ENCODE assay signal across 1 cellular context in genomic region chr1:183470961-183471747, GRCh38.
TF ChIP-seq lines count a peak whose summit lies in the region.

No MANE protein-coding gene starts in this region.

TF ChIP-seq in HepG2, 621 proteins besides CTCF, POLR2A, EP300 and RAD21 (continued from another document and continues in another):
- TF ChIP-seq, protein P1, sequence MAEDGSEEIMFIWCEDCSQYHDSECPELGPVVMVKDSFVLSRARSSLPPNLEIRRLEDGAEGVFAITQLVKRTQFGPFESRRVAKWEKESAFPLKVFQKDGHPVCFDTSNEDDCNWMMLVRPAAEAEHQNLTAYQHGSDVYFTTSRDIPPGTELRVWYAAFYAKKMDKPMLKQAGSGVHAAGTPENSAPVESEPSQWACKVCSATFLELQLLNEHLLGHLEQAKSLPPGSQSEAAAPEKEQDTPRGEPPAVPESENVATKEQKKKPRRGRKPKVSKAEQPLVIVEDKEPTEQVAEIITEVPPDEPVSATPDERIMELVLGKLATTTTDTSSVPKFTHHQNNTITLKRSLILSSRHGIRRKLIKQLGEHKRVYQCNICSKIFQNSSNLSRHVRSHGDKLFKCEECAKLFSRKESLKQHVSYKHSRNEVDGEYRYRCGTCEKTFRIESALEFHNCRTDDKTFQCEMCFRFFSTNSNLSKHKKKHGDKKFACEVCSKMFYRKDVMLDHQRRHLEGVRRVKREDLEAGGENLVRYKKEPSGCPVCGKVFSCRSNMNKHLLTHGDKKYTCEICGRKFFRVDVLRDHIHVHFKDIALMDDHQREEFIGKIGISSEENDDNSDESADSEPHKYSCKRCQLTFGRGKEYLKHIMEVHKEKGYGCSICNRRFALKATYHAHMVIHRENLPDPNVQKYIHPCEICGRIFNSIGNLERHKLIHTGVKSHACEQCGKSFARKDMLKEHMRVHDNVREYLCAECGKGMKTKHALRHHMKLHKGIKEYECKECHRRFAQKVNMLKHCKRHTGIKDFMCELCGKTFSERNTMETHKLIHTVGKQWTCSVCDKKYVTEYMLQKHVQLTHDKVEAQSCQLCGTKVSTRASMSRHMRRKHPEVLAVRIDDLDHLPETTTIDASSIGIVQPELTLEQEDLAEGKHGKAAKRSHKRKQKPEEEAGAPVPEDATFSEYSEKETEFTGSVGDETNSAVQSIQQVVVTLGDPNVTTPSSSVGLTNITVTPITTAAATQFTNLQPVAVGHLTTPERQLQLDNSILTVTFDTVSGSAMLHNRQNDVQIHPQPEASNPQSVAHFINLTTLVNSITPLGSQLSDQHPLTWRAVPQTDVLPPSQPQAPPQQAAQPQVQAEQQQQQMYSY (CRISPR knock-in tag; IDR thresholded peaks at IDR 0.05) = no peak
- TF ChIP-seq, protein P2, sequence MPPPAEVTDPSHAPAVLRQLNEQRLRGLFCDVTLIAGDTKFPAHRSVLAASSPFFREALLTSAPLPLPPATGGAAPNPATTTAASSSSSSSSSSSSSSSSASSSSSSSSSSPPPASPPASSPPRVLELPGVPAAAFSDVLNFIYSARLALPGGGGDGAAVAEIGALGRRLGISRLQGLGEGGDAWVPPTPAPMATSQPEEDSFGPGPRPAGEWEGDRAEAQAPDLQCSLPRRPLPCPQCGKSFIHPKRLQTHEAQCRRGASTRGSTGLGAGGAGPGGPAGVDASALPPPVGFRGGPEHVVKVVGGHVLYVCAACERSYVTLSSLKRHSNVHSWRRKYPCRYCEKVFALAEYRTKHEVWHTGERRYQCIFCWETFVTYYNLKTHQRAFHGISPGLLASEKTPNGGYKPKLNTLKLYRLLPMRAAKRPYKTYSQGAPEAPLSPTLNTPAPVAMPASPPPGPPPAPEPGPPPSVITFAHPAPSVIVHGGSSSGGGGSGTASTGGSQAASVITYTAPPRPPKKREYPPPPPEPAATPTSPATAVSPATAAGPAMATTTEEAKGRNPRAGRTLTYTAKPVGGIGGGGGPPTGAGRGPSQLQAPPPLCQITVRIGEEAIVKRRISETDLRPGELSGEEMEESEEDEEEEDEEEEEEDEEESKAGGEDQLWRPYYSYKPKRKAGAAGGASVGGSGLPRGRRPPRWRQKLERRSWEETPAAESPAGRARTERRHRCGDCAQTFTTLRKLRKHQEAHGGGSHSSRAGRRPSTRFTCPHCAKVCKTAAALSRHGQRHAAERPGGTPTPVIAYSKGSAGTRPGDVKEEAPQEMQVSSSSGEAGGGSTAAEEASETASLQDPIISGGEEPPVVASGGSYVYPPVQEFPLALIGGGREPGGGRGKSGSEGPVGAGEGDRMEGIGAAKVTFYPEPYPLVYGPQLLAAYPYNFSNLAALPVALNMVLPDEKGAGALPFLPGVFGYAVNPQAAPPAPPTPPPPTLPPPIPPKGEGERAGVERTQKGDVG (CRISPR knock-in tag; IDR thresholded peaks at IDR 0.05; ENCODE audit: borderline replicate concordance) = peak; percentile 78; the same call in 1 of the 2 replicates
- TF ChIP-seq ZFP37 (CRISPR knock-in tag; IDR thresholded peaks at IDR 0.05; ENCODE audit: borderline replicate concordance) (no peak), ZFP36L1 (CRISPR knock-in tag; IDR thresholded peaks at IDR 0.05) (peak; percentile 86; the same call in 1 of the 2 replicates), TBP (CRISPR knock-in tag; IDR thresholded peaks at IDR 0.05) (no peak), SRF (IDR thresholded peaks at IDR 0.05; ENCODE audit: low read depth, low read length) (no peak), ZNF672 (CRISPR knock-in tag; IDR thresholded peaks at IDR 0.05) (no peak), ZNF230 (CRISPR knock-in tag; IDR thresholded peaks at IDR 0.05) (no peak), ARNTL (CRISPR knock-in tag; IDR thresholded peaks at IDR 0.05) (peak; percentile 57; the same call in 1 of the 2 replicates), HMG20B (CRISPR knock-in tag; conservative IDR thresholded peaks at IDR 0.05) (no peak), ZNF883 (CRISPR knock-in tag; IDR thresholded peaks at IDR 0.05; ENCODE audit: not compliant biosample characterization) (peak; percentile 50), EED (CRISPR knock-in tag; IDR thresholded peaks at IDR 0.05) (0 out of 2 replicates have a peak, but pooled peaks have one; percentile 39), HNRNPH1 (optimal IDR thresholded peaks at IDR 0.05; ENCODE audit: low read depth, low read length) (no peak), ZFP90 (CRISPR knock-in tag; IDR thresholded peaks at IDR 0.05; ENCODE audit: borderline replicate concordance) (no peak), MAZ (IDR thresholded peaks at IDR 0.05; ENCODE audit: borderline replicate concordance, low read depth, low read length) (no peak), MAZ (CRISPR knock-in tag; IDR thresholded peaks at IDR 0.05; ENCODE audit: low read depth) (no peak; the same call in 1 of the 2 replicates), HNRNPK (IDR thresholded peaks at IDR 0.05; ENCODE audit: low read depth, low read length, poor library complexity, severe bottlenecking) (no peak), ATF7 (IDR thresholded peaks at IDR 0.05) (no peak), ATF7 (CRISPR knock-in tag; IDR thresholded peaks at IDR 0.05) (no peak; the same call in 1 of the 2 replicates), ZNF737 (CRISPR knock-in tag; IDR thresholded peaks at IDR 0.05; ENCODE audit: borderline replicate concordance) (0 out of 2 replicates have a peak, but pooled peaks have one; percentile 24), BORCS8-MEF2B (CRISPR knock-in tag; IDR thresholded peaks at IDR 0.05) (peak; percentile 72), CCAR2 (optimal IDR thresholded peaks at IDR 0.05; ENCODE audit: low read depth, low read length) (no peak), ZNF772 (CRISPR knock-in tag; IDR thresholded peaks at IDR 0.05) (no peak), SP5 (CRISPR knock-in tag; IDR thresholded peaks at IDR 0.05; ENCODE audit: borderline replicate concordance, low read depth) (peak; percentile 8; the same call in 1 of the 2 replicates), ZNF75D (CRISPR knock-in tag; IDR thresholded peaks at IDR 0.05; ENCODE audit: borderline replicate concordance) (peak; percentile 59; the same call in 1 of the 2 replicates), ZNF670 (CRISPR knock-in tag; IDR thresholded peaks at IDR 0.05; ENCODE audit: borderline replicate concordance) (no peak), ZSCAN20 (CRISPR knock-in tag; IDR thresholded peaks at IDR 0.05; ENCODE audit: borderline replicate concordance) (no peak), ZSCAN21 (CRISPR knock-in tag; IDR thresholded peaks at IDR 0.05; ENCODE audit: borderline replicate concordance) (peak; percentile 67; the same call in 1 of the 2 replicates), MYNN (CRISPR knock-in tag; IDR thresholded peaks at IDR 0.05; ENCODE audit: low read depth) (no peak), TBX2 (CRISPR knock-in tag; IDR thresholded peaks at IDR 0.05; ENCODE audit: borderline replicate concordance) (no peak; the same call in 1 of the 2 replicates), ZNF615 (CRISPR knock-in tag; IDR thresholded peaks at IDR 0.05; ENCODE audit: borderline replicate concordance) (peak; percentile 56; the same call in 1 of the 2 replicates), CSRNP2 (CRISPR knock-in tag; conservative IDR thresholded peaks at IDR 0.05; ENCODE audit: low read depth) (0 out of 2 replicates have a peak, but pooled peaks have one; percentile 40), GLI4 (CRISPR knock-in tag; IDR thresholded peaks at IDR 0.05; ENCODE audit: borderline replicate concordance) (peak; percentile 67; the same call in 1 of the 2 replicates), SNAPC2 (CRISPR knock-in tag; IDR thresholded peaks at IDR 0.05) (0 out of 2 replicates have a peak, but pooled peaks have one; percentile 42), ZNF709 (CRISPR knock-in tag; IDR thresholded peaks at IDR 0.05) (peak; percentile 65; the same call in 1 of the 2 replicates), FOXO1 (CRISPR knock-in tag; IDR thresholded peaks at IDR 0.05) (no peak), CBX2 (IDR thresholded peaks at IDR 0.05; ENCODE audit: low read depth, low read length) (no peak), CBX2 (CRISPR knock-in tag; IDR thresholded peaks at IDR 0.05; ENCODE audit: low read depth) (no peak), EHMT2 (IDR thresholded peaks at IDR 0.05; ENCODE audit: borderline replicate concordance, low read depth, low read length) (no peak), ZNF773 (CRISPR knock-in tag; IDR thresholded peaks at IDR 0.05; ENCODE audit: borderline replicate concordance) (no peak), ZBTB20 (CRISPR knock-in tag; IDR thresholded peaks at IDR 0.05; ENCODE audit: borderline replicate concordance, low read depth) (peak; percentile 31; the same call in 1 of the 2 replicates), AHR (CRISPR knock-in tag; IDR thresholded peaks at IDR 0.05) (0 out of 2 replicates have a peak, but pooled peaks have one; percentile 15), ZNF558 (CRISPR knock-in tag; IDR thresholded peaks at IDR 0.05; ENCODE audit: borderline replicate concordance) (no peak)
- TF ChIP-seq, protein P3, sequence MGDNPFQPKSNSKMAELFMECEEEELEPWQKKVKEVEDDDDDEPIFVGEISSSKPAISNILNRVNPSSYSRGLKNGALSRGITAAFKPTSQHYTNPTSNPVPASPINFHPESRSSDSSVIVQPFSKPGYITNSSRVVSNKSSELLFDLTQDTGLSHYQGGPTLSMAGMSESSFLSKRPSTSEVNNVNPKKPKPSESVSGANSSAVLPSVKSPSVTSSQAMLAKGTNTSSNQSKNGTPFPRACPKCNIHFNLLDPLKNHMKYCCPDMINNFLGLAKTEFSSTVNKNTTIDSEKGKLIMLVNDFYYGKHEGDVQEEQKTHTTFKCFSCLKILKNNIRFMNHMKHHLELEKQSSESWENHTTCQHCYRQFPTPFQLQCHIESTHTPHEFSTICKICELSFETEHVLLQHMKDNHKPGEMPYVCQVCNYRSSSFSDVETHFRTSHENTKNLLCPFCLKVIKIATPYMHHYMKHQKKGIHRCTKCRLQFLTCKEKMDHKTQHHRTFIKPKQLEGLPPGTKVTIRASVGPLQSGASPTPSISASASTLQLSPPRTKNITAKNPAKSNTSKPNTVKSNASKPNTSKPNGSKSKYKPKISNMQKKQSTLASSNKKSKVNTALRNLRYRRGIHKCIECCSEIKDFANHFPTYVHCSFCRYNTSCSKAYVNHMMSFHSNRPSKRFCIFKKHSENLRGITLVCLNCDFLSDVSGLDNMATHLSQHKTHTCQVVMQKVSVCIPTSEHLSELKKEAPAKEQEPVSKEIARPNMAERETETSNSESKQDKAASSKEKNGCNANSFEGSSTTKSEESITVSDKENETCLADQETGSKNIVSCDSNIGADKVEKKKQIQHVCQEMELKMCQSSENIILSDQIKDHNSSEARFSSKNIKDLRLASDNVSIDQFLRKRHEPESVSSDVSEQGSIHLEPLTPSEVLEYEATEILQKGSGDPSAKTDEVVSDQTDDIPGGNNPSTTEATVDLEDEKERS (CRISPR knock-in tag; IDR thresholded peaks at IDR 0.05) = peak; percentile 58; the same call in 1 of the 2 replicates
- TF ChIP-seq, protein P4, sequence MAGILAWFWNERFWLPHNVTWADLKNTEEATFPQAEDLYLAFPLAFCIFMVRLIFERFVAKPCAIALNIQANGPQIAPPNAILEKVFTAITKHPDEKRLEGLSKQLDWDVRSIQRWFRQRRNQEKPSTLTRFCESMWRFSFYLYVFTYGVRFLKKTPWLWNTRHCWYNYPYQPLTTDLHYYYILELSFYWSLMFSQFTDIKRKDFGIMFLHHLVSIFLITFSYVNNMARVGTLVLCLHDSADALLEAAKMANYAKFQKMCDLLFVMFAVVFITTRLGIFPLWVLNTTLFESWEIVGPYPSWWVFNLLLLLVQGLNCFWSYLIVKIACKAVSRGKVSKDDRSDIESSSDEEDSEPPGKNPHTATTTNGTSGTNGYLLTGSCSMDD (CRISPR knock-in tag; IDR thresholded peaks at IDR 0.05) = no peak
- TF ChIP-seq, protein P5, sequence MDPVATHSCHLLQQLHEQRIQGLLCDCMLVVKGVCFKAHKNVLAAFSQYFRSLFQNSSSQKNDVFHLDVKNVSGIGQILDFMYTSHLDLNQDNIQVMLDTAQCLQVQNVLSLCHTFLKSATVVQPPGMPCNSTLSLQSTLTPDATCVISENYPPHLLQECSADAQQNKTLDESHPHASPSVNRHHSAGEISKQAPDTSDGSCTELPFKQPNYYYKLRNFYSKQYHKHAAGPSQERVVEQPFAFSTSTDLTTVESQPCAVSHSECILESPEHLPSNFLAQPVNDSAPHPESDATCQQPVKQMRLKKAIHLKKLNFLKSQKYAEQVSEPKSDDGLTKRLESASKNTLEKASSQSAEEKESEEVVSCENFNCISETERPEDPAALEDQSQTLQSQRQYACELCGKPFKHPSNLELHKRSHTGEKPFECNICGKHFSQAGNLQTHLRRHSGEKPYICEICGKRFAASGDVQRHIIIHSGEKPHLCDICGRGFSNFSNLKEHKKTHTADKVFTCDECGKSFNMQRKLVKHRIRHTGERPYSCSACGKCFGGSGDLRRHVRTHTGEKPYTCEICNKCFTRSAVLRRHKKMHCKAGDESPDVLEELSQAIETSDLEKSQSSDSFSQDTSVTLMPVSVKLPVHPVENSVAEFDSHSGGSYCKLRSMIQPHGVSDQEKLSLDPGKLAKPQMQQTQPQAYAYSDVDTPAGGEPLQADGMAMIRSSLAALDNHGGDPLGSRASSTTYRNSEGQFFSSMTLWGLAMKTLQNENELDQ (CRISPR knock-in tag; IDR thresholded peaks at IDR 0.05; ENCODE audit: borderline replicate concordance) = no peak
- TF ChIP-seq, protein P6, sequence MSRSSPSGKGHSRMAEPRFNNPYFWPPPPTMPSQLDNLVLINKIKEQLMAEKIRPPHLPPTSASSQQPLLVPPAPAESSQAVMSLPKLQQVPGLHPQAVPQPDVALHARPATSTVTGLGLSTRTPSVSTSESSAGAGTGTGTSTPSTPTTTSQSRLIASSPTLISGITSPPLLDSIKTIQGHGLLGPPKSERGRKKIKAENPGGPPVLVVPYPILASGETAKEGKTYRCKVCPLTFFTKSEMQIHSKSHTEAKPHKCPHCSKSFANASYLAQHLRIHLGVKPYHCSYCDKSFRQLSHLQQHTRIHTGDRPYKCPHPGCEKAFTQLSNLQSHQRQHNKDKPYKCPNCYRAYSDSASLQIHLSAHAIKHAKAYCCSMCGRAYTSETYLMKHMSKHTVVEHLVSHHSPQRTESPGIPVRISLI (CRISPR knock-in tag; IDR thresholded peaks at IDR 0.05; ENCODE audit: borderline replicate concordance) = no peak
- TF ChIP-seq, protein P7, sequence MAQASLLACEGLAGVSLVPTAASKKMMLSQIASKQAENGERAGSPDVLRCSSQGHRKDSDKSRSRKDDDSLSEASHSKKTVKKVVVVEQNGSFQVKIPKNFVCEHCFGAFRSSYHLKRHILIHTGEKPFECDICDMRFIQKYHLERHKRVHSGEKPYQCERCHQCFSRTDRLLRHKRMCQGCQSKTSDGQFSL (CRISPR knock-in tag; IDR thresholded peaks at IDR 0.05) = no peak
